Comparison of ENCODE assay signal across 27 cellular contexts in the genomic region with DNA sequence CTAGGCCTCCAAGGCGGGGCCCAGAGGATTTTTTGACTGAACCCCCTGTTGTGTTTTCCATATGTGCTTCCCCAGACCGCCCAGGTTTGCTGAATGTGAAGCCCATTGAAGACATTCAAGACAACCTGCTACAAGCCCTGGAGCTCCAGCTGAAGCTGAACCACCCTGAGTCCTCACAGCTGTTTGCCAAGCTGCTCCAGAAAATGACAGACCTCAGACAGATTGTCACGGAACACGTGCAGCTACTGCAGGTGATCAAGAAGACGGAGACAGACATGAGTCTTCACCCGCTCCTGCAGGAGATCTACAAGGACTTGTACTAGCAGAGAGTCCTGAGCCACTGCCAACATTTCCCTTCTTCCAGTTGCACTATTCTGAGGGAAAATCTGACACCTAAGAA.
"Had no signal": no experiment of that assay in that cellular context is flagged by ENCODE, and none has a peak within 500 bp of the region (broad histone marks: within the 10 kb centered on the region; RNA-seq: fewer than 3 reads in every experiment).

No MANE protein-coding gene starts in this region.

- H3K4me1 ChIP-seq: left lung, prostate gland, stomach, uterus had no signal

- H3K4me3 ChIP-seq: left lung, lower lobe of right lung, ovary, prostate gland, skin epidermis, stomach, suprapubic skin, thoracic aorta, tibial artery, uterus had no signal

- H3K9me3 ChIP-seq: lower lobe of right lung, ovary, prostate gland, stomach, suprapubic skin, thoracic aorta, tibial artery, uterus had no signal

- H3K4me1 Mint-ChIP-seq: naive thymus-derived CD8-positive, alpha-beta T cell; stimulated activated naive B cell treated with anti-CD40 and anti-IgM and Interleukin-4, amounts not matched to agents 10 μg/mL and 1 μg/mL and 100 μg/mL, for 72 hours had no signal

- FAIRE-seq: keratinocyte had no signal

- H3K27me3 ChIP-seq: left lung, ovary, stomach, suprapubic skin, uterus had no signal

- H3K27ac Mint-ChIP-seq: naive thymus-derived CD8-positive, alpha-beta T cell; stimulated activated naive B cell treated with anti-CD40 and anti-IgM and Interleukin-4, amounts not matched to agents 10 μg/mL and 1 μg/mL and 100 μg/mL, for 72 hours; type B pancreatic cell had no signal

- H3K4me3 Mint-ChIP-seq: naive thymus-derived CD8-positive, alpha-beta T cell; stimulated activated naive B cell treated with anti-CD40 and anti-IgM and Interleukin-4, amounts not matched to agents 10 μg/mL and 1 μg/mL and 100 μg/mL, for 72 hours; type B pancreatic cell had no signal

- H3K36me3 ChIP-seq: left lung, lower lobe of right lung, ovary, prostate gland, suprapubic skin, thoracic aorta, tibial artery, uterus had no signal

- ATAC-seq: left colon; left lung; lower lobe of right lung; naive thymus-derived CD8-positive, alpha-beta T cell; right cardiac atrium; sciatic nerve; stimulated activated naive B cell treated with anti-CD40 and anti-IgM and Interleukin-4, amounts not matched to agents 10 μg/mL and 1 μg/mL and 100 μg/mL, for 72 hours; stimulated activated naive CD8-positive, alpha-beta T cell treated with anti-CD3 and anti-CD28 coated beads, Interleukin-15, Interleukin-2, amounts not matched to agents 100 U/mL and 50 U/mL, for 24 hours had no signal

- H3K9me3 Mint-ChIP-seq: naive thymus-derived CD8-positive, alpha-beta T cell; stimulated activated naive B cell treated with anti-CD40 and anti-IgM and Interleukin-4, amounts not matched to agents 10 μg/mL and 1 μg/mL and 100 μg/mL, for 72 hours had no signal

- DNase-seq: hippocampal formation; kidney glomerular epithelial cell; left colon; left lung; lower lobe of right lung; mammary epithelial cell; mesenchymal stem cell; naive thymus-derived CD8-positive, alpha-beta T cell; ovary; retina; right cardiac atrium; stimulated activated CD4-positive, alpha-beta T cell treated with anti-CD3 and anti-CD28 coated beads, Interleukin-12 subunit alpha, Interleukin-12 subunit beta, amount 100 ng/mL, for 4 hours; stimulated activated CD4-positive, alpha-beta T cell treated with anti-CD3 and anti-CD28 coated beads, Interleukin-15, amount 100 ng/mL, for 24 hours; stimulated activated CD4-positive, alpha-beta T cell treated with anti-CD3 and anti-CD28 coated beads, Interleukin-2, amount 100 ng/mL, for 24 hours; stimulated activated CD4-positive, alpha-beta T cell treated with anti-CD3 and anti-CD28 coated beads, Interleukin-4, amount 100 ng/mL, for 1 hour; stimulated activated naive B cell treated with anti-CD40 and anti-IgM and Interleukin-4, amounts not matched to agents 10 μg/mL and 1 μg/mL and 100 μg/mL, for 72 hours; stimulated activated naive CD8-positive, alpha-beta T cell treated with anti-CD3 and anti-CD28 coated beads, Interleukin-15, Interleukin-2, amounts not matched to agents 100 U/mL and 50 U/mL, for 24 hours; stomach; tibial artery; uterus had no signal

- H3K27ac ChIP-seq: left lung, lower lobe of right lung, ovary, prostate gland, skin epidermis, stomach, suprapubic skin, thoracic aorta, tibial artery, uterus had no signal

- H3K36me3 Mint-ChIP-seq: naive thymus-derived CD8-positive, alpha-beta T cell; type B pancreatic cell had no signal
